Comparison of ENCODE assay signal across 13 cellular contexts in genomic region chr1:151961795-151962194, GRCh38.
"Had no signal": no experiment of that assay in that cellular context is flagged by ENCODE, and none has a peak within 500 bp of the region (broad histone marks: within the 10 kb centered on the region; RNA-seq: fewer than 3 reads in every experiment).

No MANE protein-coding gene starts in this region.

- H3K36me3 Mint-ChIP-seq: activated naive CD8-positive, alpha-beta T cell treated with anti-CD3 and anti-CD28 coated beads, Interleukin-2, amount 10 ng/mL, durations not matched to agents 7 days and 5 days; stimulated activated memory B cell treated with anti-CD40 and anti-IgM and Interleukin-4, amounts not matched to agents 10 μg/mL and 1 μg/mL and 100 μg/mL, for 72 hours had no signal

- ATAC-seq: effector memory CD8-positive, alpha-beta T cell; stimulated activated memory B cell treated with anti-CD40 and anti-IgM and Interleukin-4, amounts not matched to agents 10 μg/mL and 1 μg/mL and 100 μg/mL, for 72 hours had no signal

- H3K9me3 Mint-ChIP-seq: activated naive CD8-positive, alpha-beta T cell treated with anti-CD3 and anti-CD28 coated beads, Interleukin-2, amount 10 ng/mL, durations not matched to agents 7 days and 5 days; activated T-helper 1 cell treated with anti-CD3 and anti-CD28 coated beads, Interleukin-12 subunit alpha, Interleukin-12 subunit beta, Interleukin-2, Interleukin-4 antibody, amounts not matched to agents 30 ng/mL and 10 ng/mL and 1 ng/mL, durations not matched to agents 14 hours and 24 hours and 36 hours; dendritic cell treated with granulocyte-macrophage colony-stimulating factor and Interleukin-4, amounts not matched to agents 40 ng/mL and 50 ng/mL, for 4 days; effector memory CD8-positive, alpha-beta T cell; neural crest cell; stimulated activated memory B cell treated with anti-CD40 and anti-IgM and Interleukin-4, amounts not matched to agents 10 μg/mL and 1 μg/mL and 100 μg/mL, for 72 hours had no signal

- H3K4me3 ChIP-seq: heart left ventricle, thyroid gland had no signal

- H3K36me3 ChIP-seq: brain microvascular endothelial cell, heart left ventricle, thyroid gland had no signal

- H3K27me3 ChIP-seq: brain microvascular endothelial cell, heart left ventricle, thyroid gland had no signal

- H3K4me3 Mint-ChIP-seq: activated naive CD8-positive, alpha-beta T cell treated with anti-CD3 and anti-CD28 coated beads, Interleukin-2, amount 10 ng/mL, durations not matched to agents 7 days and 5 days; activated T-helper 1 cell treated with anti-CD3 and anti-CD28 coated beads, Interleukin-12 subunit alpha, Interleukin-12 subunit beta, Interleukin-2, Interleukin-4 antibody, amounts not matched to agents 30 ng/mL and 10 ng/mL and 1 ng/mL, durations not matched to agents 14 hours and 24 hours and 36 hours; dendritic cell treated with granulocyte-macrophage colony-stimulating factor and Interleukin-4, amounts not matched to agents 40 ng/mL and 50 ng/mL, for 4 days; effector memory CD8-positive, alpha-beta T cell; neural crest cell; stimulated activated memory B cell treated with anti-CD40 and anti-IgM and Interleukin-4, amounts not matched to agents 10 μg/mL and 1 μg/mL and 100 μg/mL, for 72 hours had no signal

- DNase-seq: activated CD4-positive, alpha-beta T cell treated with anti-CD3 and anti-CD28 coated beads, Interleukin-2, amount 50 U/mL, for 1 hour; activated CD8-positive, alpha-beta memory T cell treated with anti-CD3 and anti-CD28 coated beads for 24 hours; activated naive CD8-positive, alpha-beta T cell treated with anti-CD3 and anti-CD28 coated beads, Interleukin-2, amount 10 ng/mL, durations not matched to agents 7 days and 5 days; brain microvascular endothelial cell; effector memory CD8-positive, alpha-beta T cell; heart left ventricle; mesendoderm; T-helper 2 cell; thyroid gland had no signal

- H3K27ac Mint-ChIP-seq: activated naive CD8-positive, alpha-beta T cell treated with anti-CD3 and anti-CD28 coated beads, Interleukin-2, amount 10 ng/mL, durations not matched to agents 7 days and 5 days; activated T-helper 1 cell treated with anti-CD3 and anti-CD28 coated beads, Interleukin-12 subunit alpha, Interleukin-12 subunit beta, Interleukin-2, Interleukin-4 antibody, amounts not matched to agents 30 ng/mL and 10 ng/mL and 1 ng/mL, durations not matched to agents 14 hours and 24 hours and 36 hours; dendritic cell treated with granulocyte-macrophage colony-stimulating factor and Interleukin-4, amounts not matched to agents 40 ng/mL and 50 ng/mL, for 4 days; stimulated activated memory B cell treated with anti-CD40 and anti-IgM and Interleukin-4, amounts not matched to agents 10 μg/mL and 1 μg/mL and 100 μg/mL, for 72 hours had no signal

- H3K4me1 Mint-ChIP-seq: neural crest cell; stimulated activated memory B cell treated with anti-CD40 and anti-IgM and Interleukin-4, amounts not matched to agents 10 μg/mL and 1 μg/mL and 100 μg/mL, for 72 hours had no signal

- H3K27me3 Mint-ChIP-seq: dendritic cell treated with granulocyte-macrophage colony-stimulating factor and Interleukin-4, amounts not matched to agents 40 ng/mL and 50 ng/mL, for 4 days had no signal

- H3K27ac ChIP-seq: brain microvascular endothelial cell had no signal

- H3K9me3 ChIP-seq: heart left ventricle, thyroid gland had no signal
